Comparison of ENCODE assay signal across 10 cellular contexts in genomic region chr16:88633684-88634140, GRCh38. TPM values are rescaled to one million over a fixed set of nuclear protein-coding genes. Genes with fewer than 3 reads are reported as not detected.
A peak's percentile ranks its signal among the peaks of the same experiment; 100 is the strongest.
DNase-seq lines count a peak whose midpoint lies in the region; TF ChIP-seq lines count a peak whose summit lies in the region.
"Had no signal": no experiment of that assay in that cellular context is flagged by ENCODE, and none has a peak within 500 bp of the region (broad histone marks: within the 10 kb centered on the region; RNA-seq: fewer than 3 reads in every experiment).

No MANE protein-coding gene starts in this region.

- H3K4me3 ChIP-seq in GM23248 (no peak overlapping the region), OCI-LY3 (ENCODE audit: low read length) (peak overlapping the region; percentile 96)

- H4K20me1 ChIP-seq in GM23248 (ENCODE audit: insufficient read depth) (no peaks in the 10 kb centered on the region), OCI-LY3 (ENCODE audit: insufficient read depth, low read length) (peaks cover 3% of the 10 kb centered on the region; the same call in 1 of the 2 replicates)

- no peak overlapping the region for H3K9ac ChIP-seq in GM23248
- peak overlapping the region; percentile 78 for H3K9ac ChIP-seq in OCI-LY3 (ENCODE audit: low read length)

- H3K4me2 ChIP-seq in GM23248 (ENCODE audit: unreplicated experiment), result no peak overlapping the region
- peak overlapping the region; percentile 100 for H3K4me2 ChIP-seq in OCI-LY3 (ENCODE audit: low read length)

- TF ChIP-seq CTCF in GM12872 (IDR thresholded peaks at IDR 0.05; ENCODE audit: insufficient read depth, low read depth, low read length) (peak; percentile 70), OCI-LY3 (IDR thresholded peaks at IDR 0.05; ENCODE audit: low read depth, low read length) (peak; percentile 60; the same call in 1 of the 2 replicates)

- CTCF ChIA-PET in activated naive CD4-positive, alpha-beta T cell treated with anti-CD3 and anti-CD28 coated beads, Interleukin-2, amount 10 ng/mL, durations not matched to agents 7 days and 5 days (lab: Charles Lee), result no interaction called here

- DNase-seq in GM23248 (peak; percentile 56), immature natural killer cell (peak in 1 of 3 donors; percentile 80), NCI-H1694 treated with DMSO at 0.1 percent for 48 hours (lab: John Stamatoyannopoulos, UW) (no peak), NCI-H2029 (lab: John Stamatoyannopoulos, UW) (no peak)
- DNase-seq in activated naive CD4-positive, alpha-beta T cell treated with anti-CD3 and anti-CD28 coated beads, Interleukin-2, amount 10 ng/mL, durations not matched to agents 7 days and 5 days, result peak; percentile 64
- peak; percentile 43 to 64 for DNase-seq in stimulated activated CD8-positive, alpha-beta memory T cell treated with anti-CD3 and anti-CD28 coated beads, Interleukin-2, amount 100 ng/mL, for 48 hours (ENCODE audit: low read depth in 2 of 2)

- H3K9me3 Mint-ChIP-seq in activated naive CD4-positive, alpha-beta T cell treated with anti-CD3 and anti-CD28 coated beads, Interleukin-2, amount 10 ng/mL, durations not matched to agents 7 days and 5 days, result peaks cover 1% of the 10 kb centered on the region
- H3K9me3 Mint-ChIP-seq in immature natural killer cell, result peaks cover 0 to 8% (median 6%) of the 10 kb centered on the region in 6 donors

- H3K79me2 ChIP-seq in GM23248 (ENCODE audit: insufficient read depth), result no peaks in the 10 kb centered on the region
- H3K79me2 ChIP-seq in OCI-LY3 (ENCODE audit: low read length), result no peaks in the 10 kb centered on the region

- peak overlapping the region; percentile 37 for H3K27ac Mint-ChIP-seq in activated naive CD4-positive, alpha-beta T cell treated with anti-CD3 and anti-CD28 coated beads, Interleukin-2, amount 10 ng/mL, durations not matched to agents 7 days and 5 days
- H3K27ac Mint-ChIP-seq in immature natural killer cell, result peak overlapping the region; percentile 82 to 97 (median 92)

- no peak overlapping the region for H3K27ac ChIP-seq in GM23248
- peak overlapping the region; percentile 28 for H3K27ac ChIP-seq in OCI-LY3 (ENCODE audit: low read length)

- in situ Hi-C loops in GM23248 (cut with MboI), result no loop called here

- peaks cover 44% of the 10 kb centered on the region for H3K27me3 Mint-ChIP-seq in activated naive CD4-positive, alpha-beta T cell treated with anti-CD3 and anti-CD28 coated beads, Interleukin-2, amount 10 ng/mL, durations not matched to agents 7 days and 5 days
- peaks cover 26 to 41% (median 31%) of the 10 kb centered on the region in 3 donors for H3K27me3 Mint-ChIP-seq in immature natural killer cell (ENCODE audit: low read depth in 3 of 3)

- H2AFZ ChIP-seq in GM23248 (no peak overlapping the region), OCI-LY3 (ENCODE audit: low read depth, low read length) (no peak overlapping the region)

- H3K4me1 ChIP-seq in GM23248 (ENCODE audit: insufficient read depth) (no peaks in the 10 kb centered on the region; the same call in 1 of the 2 replicates), OCI-LY3 (ENCODE audit: low read length) (peaks cover 31% of the 10 kb centered on the region)

- peak overlapping the region; percentile 69 for H3K4me3 Mint-ChIP-seq in activated naive CD4-positive, alpha-beta T cell treated with anti-CD3 and anti-CD28 coated beads, Interleukin-2, amount 10 ng/mL, durations not matched to agents 7 days and 5 days
- H3K4me3 Mint-ChIP-seq in immature natural killer cell, result peak overlapping the region; percentile 75 to 83 (median 80)

- H3K9me3 ChIP-seq in GM23248 (ENCODE audit: low read depth) (no peaks in the 10 kb centered on the region), OCI-LY3 (ENCODE audit: insufficient read depth, low read length) (no peaks in the 10 kb centered on the region)
- H3K9me3 ChIP-seq: adrenal gland had no signal

- no peaks in the 10 kb centered on the region for H3K9me2 ChIP-seq in GM23248 (ENCODE audit: insufficient read depth)

- H3K36me3 Mint-ChIP-seq in activated naive CD4-positive, alpha-beta T cell treated with anti-CD3 and anti-CD28 coated beads, Interleukin-2, amount 10 ng/mL, durations not matched to agents 7 days and 5 days, result peaks cover 15% of the 10 kb centered on the region
- H3K36me3 Mint-ChIP-seq in immature natural killer cell, result peaks cover 4 to 7% (median 4%) of the 10 kb centered on the region in 3 donors

- peaks cover 47% of the 10 kb centered on the region for H3K4me1 Mint-ChIP-seq in activated naive CD4-positive, alpha-beta T cell treated with anti-CD3 and anti-CD28 coated beads, Interleukin-2, amount 10 ng/mL, durations not matched to agents 7 days and 5 days
- peaks cover 26 to 33% of the 10 kb centered on the region in 2 donors for H3K4me1 Mint-ChIP-seq in immature natural killer cell

- 0 out of 2 replicates have a peak, but pooled peaks cover 8% of the 10 kb centered on the region for H3K27me3 ChIP-seq in GM23248 (replicated peaks; ENCODE audit: insufficient read depth)
- H3K27me3 ChIP-seq in OCI-LY3 (ENCODE audit: low read depth, low read length), result peaks cover 38% of the 10 kb centered on the region

- WGBS in GM23248 (ENCODE audit: low coverage in 1 of 2, low lambda C conversion rate in 2 of 2, missing lambda C conversion rate in 2 of 2), 2 experiments, result 76 to 87% methylated on average over 13 to 23 of the region's 23 CpGs

- no peaks in the 10 kb centered on the region for H3F3A ChIP-seq in GM23248 (ENCODE audit: insufficient read depth)

- H3K36me3 ChIP-seq in GM23248 (ENCODE audit: low read depth) (no peaks in the 10 kb centered on the region), OCI-LY3 (replicated peaks; ENCODE audit: low read depth, low read length) (peaks cover 16% of the 10 kb centered on the region)

RNA-seq across cellular contexts. Expression of gene IL17C, which starts 4.7 kb away (rescaled TPM):
- not detected in 2 replicates for total RNA-seq in GM23248 (2014; rRNA removed; shearing (Covaris generic))
- polyA plus RNA-seq in GM23248 (2016; fragmentation: Nextera tagmentation; extraction: Ambion mirVana), result not detected in 2 replicates
- under 1 TPM in 2 of 3 donors, not detected in 1; 0.64 to 0.80 TPM for polyA plus RNA-seq in immature natural killer cell
- total RNA-seq: adrenal gland, subcutaneous adipose tissue had no signal
- polyA plus RNA-seq: adrenal gland had no signal

RNA-seq across cellular contexts. Expression of gene CYBA, which starts 17.1 kb away (rescaled TPM):
- 332 and 338 TPM in 2 replicates for total RNA-seq in GM23248 (2014; rRNA removed; shearing (Covaris generic))
- polyA plus RNA-seq in GM23248 (2016; fragmentation: Nextera tagmentation; extraction: Ambion mirVana) (270 and 283 TPM in 2 replicates), immature natural killer cell (1,000 to 10,000 TPM; 2,079 to 2,787 (median 2,690) TPM)

RNA-seq across cellular contexts. Expression of gene MVD, which starts 29.2 kb away (rescaled TPM):
- total RNA-seq in GM23248 (2014; rRNA removed; shearing (Covaris generic)), result 25.0 and 29.1 TPM in 2 replicates
- polyA plus RNA-seq in GM23248 (2016; fragmentation: Nextera tagmentation; extraction: Ambion mirVana) (27.4 and 28.6 TPM in 2 replicates), immature natural killer cell (10 to 100 TPM; 79.4 to 96.6 (median 87.6) TPM)

RNA-seq across cellular contexts. Expression of gene SNAI3, which starts 52.6 kb away (rescaled TPM):
- not detected in 2 replicates for total RNA-seq in GM23248 (2014; rRNA removed; shearing (Covaris generic))
- 0.35 and 0.71 TPM in 2 replicates for polyA plus RNA-seq in GM23248 (2016; fragmentation: Nextera tagmentation; extraction: Ambion mirVana)
- 10 to 100 TPM in 2 of 3 donors, 1 to 10 TPM in 1; 9.0 to 12.4 (median 11.7) TPM for polyA plus RNA-seq in immature natural killer cell

Comparison
In these comparisons a context has a peak if more than half of its experiments do, and no peak if none do; other contexts are left out.
1. DNase-seq: peak in GM23248 (single experiment), activated naive CD4-positive, alpha-beta T cell treated with anti-CD3 and anti-CD28 coated beads, Interleukin-2, amount 10 ng/mL, durations not matched to agents 7 days and 5 days (single experiment) and stimulated activated CD8-positive, alpha-beta memory T cell treated with anti-CD3 and anti-CD28 coated beads, Interleukin-2, amount 100 ng/mL, for 48 hours (2 of 2); none in NCI-H1694 treated with DMSO at 0.1 percent for 48 hours (single experiment) and NCI-H2029 (single experiment).